1 cellular context compared by ENCODE assay signal in the genomic region with DNA sequence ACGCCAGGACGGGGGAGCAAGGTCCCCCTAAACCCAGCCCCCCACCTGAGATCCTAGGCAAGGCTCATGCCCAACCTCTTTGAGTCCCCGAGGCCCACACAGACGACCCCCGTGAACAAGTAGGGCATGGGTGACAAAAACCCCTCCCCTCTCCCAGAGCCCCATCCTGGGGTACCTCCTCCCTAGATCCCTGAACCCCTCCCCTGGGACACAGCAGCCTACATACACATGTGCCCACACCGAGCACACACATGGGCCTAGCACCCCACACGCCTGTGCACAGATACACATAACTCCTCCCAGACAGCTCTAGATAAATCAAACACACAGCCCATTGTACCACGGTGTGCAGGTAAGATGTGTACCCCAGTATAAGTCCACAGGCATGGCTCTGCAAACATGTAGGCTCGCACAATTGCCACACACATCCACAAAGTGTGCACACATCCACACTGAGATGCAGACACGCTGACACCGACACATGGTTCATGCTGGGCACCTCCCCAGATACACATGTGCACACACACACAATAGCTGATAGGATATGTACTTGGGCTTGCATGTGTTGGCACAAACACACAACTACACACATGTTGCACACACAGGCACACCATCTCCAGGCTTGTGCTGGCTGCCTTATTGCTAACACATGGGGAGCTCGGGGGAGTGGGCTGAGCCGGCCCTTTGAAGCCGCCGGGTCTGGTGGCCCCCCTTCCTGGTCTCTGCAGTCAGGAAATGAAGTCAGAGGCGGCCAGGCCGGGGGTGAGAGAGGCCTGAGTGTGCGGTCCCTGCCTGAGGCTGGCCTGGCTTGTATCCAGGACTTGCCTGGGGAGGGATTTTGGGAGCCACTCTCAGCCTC.
TF ChIP-seq lines count a peak whose summit lies in the region.

No MANE protein-coding gene starts in this region.

TF ChIP-seq in SK-N-SH, 30 proteins besides CTCF, POLR2A, EP300 and RAD21 (continued from another document):
- TF ChIP-seq REST (IDR thresholded peaks at IDR 0.05; ENCODE audit: low read depth, low read length): no peak; the same call in 1 of the 2 replicates
- TF ChIP-seq, protein P1, sequence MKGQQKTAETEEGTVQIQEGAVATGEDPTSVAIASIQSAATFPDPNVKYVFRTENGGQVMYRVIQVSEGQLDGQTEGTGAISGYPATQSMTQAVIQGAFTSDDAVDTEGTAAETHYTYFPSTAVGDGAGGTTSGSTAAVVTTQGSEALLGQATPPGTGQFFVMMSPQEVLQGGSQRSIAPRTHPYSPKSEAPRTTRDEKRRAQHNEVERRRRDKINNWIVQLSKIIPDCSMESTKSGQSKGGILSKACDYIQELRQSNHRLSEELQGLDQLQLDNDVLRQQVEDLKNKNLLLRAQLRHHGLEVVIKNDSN (IDR thresholded peaks at IDR 0.05; ENCODE audit: borderline replicate concordance, low read depth): no peak
- no peak for TF ChIP-seq ZBTB33 (IDR thresholded peaks at IDR 0.05; ENCODE audit: borderline replicate concordance, low read depth)
- TF ChIP-seq, protein P2, sequence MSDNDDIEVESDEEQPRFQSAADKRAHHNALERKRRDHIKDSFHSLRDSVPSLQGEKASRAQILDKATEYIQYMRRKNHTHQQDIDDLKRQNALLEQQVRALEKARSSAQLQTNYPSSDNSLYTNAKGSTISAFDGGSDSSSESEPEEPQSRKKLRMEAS (IDR thresholded peaks at IDR 0.05; ENCODE audit: low read depth): peak; percentile 74
- peak; percentile 82 for TF ChIP-seq MXI1 (IDR thresholded peaks at IDR 0.05; ENCODE audit: low read depth, low read length)
- TF ChIP-seq MEF2A (IDR thresholded peaks at IDR 0.05; ENCODE audit: borderline replicate concordance, low read depth): no peak
- no peak for TF ChIP-seq NRF1 (IDR thresholded peaks at IDR 0.05; ENCODE audit: low read depth, low read length)
- 0 out of 2 replicates have a peak, but pooled peaks have one; percentile 32 for TF ChIP-seq TAF1 (IDR thresholded peaks at IDR 0.05; ENCODE audit: borderline replicate concordance, low read depth, low read length)
- no peak for TF ChIP-seq RXRA (IDR thresholded peaks at IDR 0.05; ENCODE audit: borderline replicate concordance, low read depth)
- no peak for TF ChIP-seq TEAD4 (IDR thresholded peaks at IDR 0.05; ENCODE audit: borderline replicate concordance, insufficient read depth)
- TF ChIP-seq GATA2 (CRISPR knock-in tag; IDR thresholded peaks at IDR 0.05): no peak
- TF ChIP-seq RCOR1 (IDR thresholded peaks at IDR 0.05; ENCODE audit: low read length): no peak; the same call in 1 of the 2 replicates
- TF ChIP-seq USF2 (IDR thresholded peaks at IDR 0.05; ENCODE audit: borderline replicate concordance, low read depth, low read length): no peak
- no peak for TF ChIP-seq FOXM1 (IDR thresholded peaks at IDR 0.05; ENCODE audit: low read depth)
- no peak for TF ChIP-seq JUND (IDR thresholded peaks at IDR 0.05)
- peak; percentile 80 for TF ChIP-seq NFIC (IDR thresholded peaks at IDR 0.05; ENCODE audit: borderline replicate concordance)
- TF ChIP-seq ELF1 (IDR thresholded peaks at IDR 0.05): no peak
- TF ChIP-seq SIN3A (IDR thresholded peaks at IDR 0.05; ENCODE audit: borderline replicate concordance, low read depth, low read length): no peak
- peak; percentile 76; the same call in 1 of the 2 replicates for TF ChIP-seq TCF12 (IDR thresholded peaks at IDR 0.05)
- TF ChIP-seq SMC3 (IDR thresholded peaks at IDR 0.05; ENCODE audit: low read depth, low read length): no peak
TF ChIP-seq in SK-N-SH: peak in this region for 6.
